ENCODE assay signal across 2 cellular contexts in genomic region chr1:119372493-119373086, GRCh38.
TF ChIP-seq lines count a peak whose summit lies in the region.

No MANE protein-coding gene starts in this region.

TF ChIP-seq in SK-N-SH, 30 proteins besides CTCF, POLR2A, EP300 and RAD21 (continued from another document):
- no peak for TF ChIP-seq REST (IDR thresholded peaks at IDR 0.05; ENCODE audit: low read depth, low read length)
- TF ChIP-seq TEAD4 (IDR thresholded peaks at IDR 0.05; ENCODE audit: borderline replicate concordance, insufficient read depth) = no peak
- no peak for TF ChIP-seq FOXM1 (IDR thresholded peaks at IDR 0.05; ENCODE audit: low read depth)
- no peak for TF ChIP-seq SMC3 (IDR thresholded peaks at IDR 0.05; ENCODE audit: low read depth, low read length)
- TF ChIP-seq JUND (IDR thresholded peaks at IDR 0.05) = no peak
- TF ChIP-seq, protein P1, sequence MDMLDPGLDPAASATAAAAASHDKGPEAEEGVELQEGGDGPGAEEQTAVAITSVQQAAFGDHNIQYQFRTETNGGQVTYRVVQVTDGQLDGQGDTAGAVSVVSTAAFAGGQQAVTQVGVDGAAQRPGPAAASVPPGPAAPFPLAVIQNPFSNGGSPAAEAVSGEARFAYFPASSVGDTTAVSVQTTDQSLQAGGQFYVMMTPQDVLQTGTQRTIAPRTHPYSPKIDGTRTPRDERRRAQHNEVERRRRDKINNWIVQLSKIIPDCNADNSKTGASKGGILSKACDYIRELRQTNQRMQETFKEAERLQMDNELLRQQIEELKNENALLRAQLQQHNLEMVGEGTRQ (IDR thresholded peaks at IDR 0.05; ENCODE audit: borderline replicate concordance, low read depth, low read length) = no peak
- TF ChIP-seq EZH2phosphoT487 (IDR thresholded peaks at IDR 0.05; ENCODE audit: borderline replicate concordance, low read depth) = no peak
- TF ChIP-seq YY1 (IDR thresholded peaks at IDR 0.05; ENCODE audit: low read depth) = no peak
TF ChIP-seq in SK-N-SH: peak in this region for 0.

TF ChIP-seq in SK-N-SH treated with all-trans-retinoic acid at 6 μM for 48 hours, 23 proteins besides CTCF, POLR2A, EP300 and RAD21 (continued from another document):
- TF ChIP-seq PPARA (CRISPR knock-in tag; IDR thresholded peaks at IDR 0.05; ENCODE audit: borderline replicate concordance) (no peak), POU6F1 (CRISPR knock-in tag; IDR thresholded peaks at IDR 0.05; ENCODE audit: borderline replicate concordance, low read depth) (no peak), ZNF8 (CRISPR knock-in tag; IDR thresholded peaks at IDR 0.05) (no peak), RARB (CRISPR knock-in tag; IDR thresholded peaks at IDR 0.05) (no peak), TCF4 (CRISPR knock-in tag; IDR thresholded peaks at IDR 0.05; ENCODE audit: borderline replicate concordance) (no peak), ZNF70 (CRISPR knock-in tag; IDR thresholded peaks at IDR 0.05) (no peak)
